ENCODE assay signal across 19 cellular contexts in genomic region chr16:81767987-81768592, GRCh38. TPM values are rescaled to one million over a fixed set of nuclear protein-coding genes. Genes with fewer than 3 reads are reported as not detected.
DNase-seq lines count a peak whose midpoint lies in the region; ATAC-seq, FAIRE-seq and TF ChIP-seq lines count a peak whose summit lies in the region.
"Had no signal": no experiment of that assay in that cellular context is flagged by ENCODE, and none has a peak within 500 bp of the region (broad histone marks: within the 10 kb centered on the region; RNA-seq: fewer than 3 reads in every experiment).

No MANE protein-coding gene starts in this region.

- no peak overlapping the region for H2AFZ ChIP-seq in smooth muscle cell (ENCODE audit: low read depth)
- H2AFZ ChIP-seq: parathyroid adenoma had no signal

- H3K4me2 ChIP-seq in smooth muscle cell, result no peak overlapping the region

- no peak for FAIRE-seq in bronchial epithelial cell (lab: Jason Lieb, UNC)
- FAIRE-seq: K562 had no signal

- peak; percentile 33 for DNase-seq in DMS79 treated with DMSO at 0.1 percent for 48 hours (lab: John Stamatoyannopoulos, UW)
- peak; percentile 66 for DNase-seq in NCI-H2029 (lab: John Stamatoyannopoulos, UW)
- peak; percentile 8 for DNase-seq in bronchial epithelial cell (ENCODE audit: low read depth)
- peak; percentile 23 for DNase-seq in prostate gland (ENCODE audit: low spot score)
- no peak for DNase-seq in smooth muscle cell (lab: John Stamatoyannopoulos, UW; ENCODE audit: unreplicated experiment)
- DNase-seq: activated CD4-positive, alpha-beta memory T cell treated with anti-CD3 and anti-CD28 coated beads, Interleukin-2, amount 10 ng/mL, durations not matched to agents 7 days and 5 days; DND-41; hippocampal formation; NCI-H1694; T-cell; tibial artery; WERI-Rb-1 had no signal

- H3F3A ChIP-seq in smooth muscle cell (ENCODE audit: low read depth), result no peaks in the 10 kb centered on the region

- TF ChIP-seq CTCF in bronchial epithelial cell (IDR thresholded peaks at IDR 0.05; ENCODE audit: insufficient read depth, low read length, severe bottlenecking), result no peak
- no peak for TF ChIP-seq CTCF in prostate gland (IDR thresholded peaks at IDR 0.05)
- no peak for TF ChIP-seq CTCF in smooth muscle cell (IDR thresholded peaks at IDR 0.05; ENCODE audit: borderline replicate concordance, insufficient read depth, poor library complexity, severe bottlenecking)

- ATAC-seq in GM19452 (IDR thresholded peaks at IDR 0.05; ENCODE audit: unreplicated experiment) (no peak), GM18517 (IDR thresholded peaks at IDR 0.05; ENCODE audit: unreplicated experiment) (no peak)
- ATAC-seq: K562; stimulated activated effector memory CD8-positive, alpha-beta T cell treated with anti-CD3 and anti-CD28 coated beads, Interleukin-12 subunit alpha, Interleukin-12 subunit beta, amount 100 ng/mL, for 72 hours; T-cell had no signal

- no peaks in the 10 kb centered on the region for H3K79me2 ChIP-seq in smooth muscle cell (ENCODE audit: low read depth)
- H3K79me2 ChIP-seq: parathyroid adenoma had no signal

- TF ChIP-seq POLR2A in prostate gland (IDR thresholded peaks at IDR 0.05), result no peak

- H3K9me3 ChIP-seq in prostate gland (no peaks in the 10 kb centered on the region), smooth muscle cell (replicated peaks; ENCODE audit: low read depth) (no peaks in the 10 kb centered on the region)
- H3K9me3 ChIP-seq: tibial artery had no signal

- H4K20me1 ChIP-seq in smooth muscle cell (ENCODE audit: low read depth), result no peaks in the 10 kb centered on the region

- intact Hi-C loops in prostate gland (cut with DNase I), result no loop called here

- no peaks in the 10 kb centered on the region for H3K4me1 ChIP-seq in prostate gland (replicated peaks)
- H3K4me1 ChIP-seq in smooth muscle cell (ENCODE audit: low read depth), result no peaks in the 10 kb centered on the region
- H3K4me1 ChIP-seq: parathyroid adenoma, tibial artery had no signal

- no peak overlapping the region for H3K27ac ChIP-seq in prostate gland
- no peak overlapping the region for H3K27ac ChIP-seq in smooth muscle cell (ENCODE audit: low read depth)
- H3K27ac ChIP-seq: parathyroid adenoma, RWPE1, skin epidermis, tibial artery, WERI-Rb-1 had no signal

- no peak overlapping the region for H3K9ac ChIP-seq in smooth muscle cell (ENCODE audit: low read depth)
- H3K9ac ChIP-seq: parathyroid adenoma had no signal

- H3K4me3 ChIP-seq in bronchial epithelial cell (ENCODE audit: low read depth, low read length) (no peak overlapping the region), prostate gland (no peak overlapping the region), smooth muscle cell (no peak overlapping the region)
- H3K4me3 ChIP-seq: K562, skin epidermis, tibial artery had no signal

- peaks cover 2% of the 10 kb centered on the region for H3K27me3 ChIP-seq in bronchial epithelial cell (ENCODE audit: control insufficient read depth, insufficient read depth, low read length)
- H3K27me3 ChIP-seq in prostate gland (replicated peaks; ENCODE audit: insufficient read depth), result no peaks in the 10 kb centered on the region
- H3K27me3 ChIP-seq in smooth muscle cell (ENCODE audit: low read depth), result no peaks in the 10 kb centered on the region

- H3K36me3 ChIP-seq in bronchial epithelial cell (ENCODE audit: control insufficient read depth, insufficient read depth, low read length) (no peaks in the 10 kb centered on the region), prostate gland (no peaks in the 10 kb centered on the region), smooth muscle cell (ENCODE audit: low read depth) (no peaks in the 10 kb centered on the region)
- H3K36me3 ChIP-seq: tibial artery, WERI-Rb-1 had no signal

- 61% methylated on average over 9 of the region's 9 CpGs for WGBS in prostate gland
- WGBS in smooth muscle cell (ENCODE audit: low lambda C conversion rate), result 87% methylated on average over 9 of the region's 9 CpGs

RNA-seq across cellular contexts. Expression of gene PLCG2, which starts 11.0 kb away (rescaled TPM):
- total RNA-seq in bronchial epithelial cell, result 1.8 and 1.9 TPM in 2 replicates
- 10 to 100 TPM; 10.3 to 12.8 TPM for total RNA-seq in prostate gland
- total RNA-seq in smooth muscle cell, result 0.18 and 1.7 TPM in 2 replicates
- polyA plus RNA-seq in smooth muscle cell, result 0.02 TPM in 1 of 2 replicates, not detected in the other
